In the genomic region with DNA sequence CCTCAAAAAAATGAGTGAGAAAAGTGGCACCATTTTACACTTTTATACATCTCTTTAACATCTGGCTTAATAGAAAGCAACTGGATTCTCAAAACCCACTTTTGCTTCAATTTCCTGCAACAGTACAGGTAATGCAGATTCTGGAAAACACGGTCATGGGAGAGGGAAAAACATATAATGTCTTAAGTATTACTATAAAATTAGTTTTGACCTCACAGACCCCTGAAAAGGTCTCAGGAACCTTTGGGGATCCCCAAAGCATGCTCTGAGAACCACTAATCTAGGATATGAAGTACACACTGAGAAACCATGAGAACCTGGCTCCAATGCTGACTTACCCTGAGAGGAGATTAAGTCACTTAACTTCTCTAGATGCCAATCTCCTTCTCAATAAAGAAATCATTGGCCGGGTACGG, we compare ENCODE assay signal across 9 cellular contexts.
A peak's percentile ranks its signal among the peaks of the same experiment; 100 is the strongest.
DNase-seq lines count a peak whose midpoint lies in the region; ATAC-seq, FAIRE-seq and TF ChIP-seq lines count a peak whose summit lies in the region.
"Had no signal": no experiment of that assay in that cellular context is flagged by ENCODE, and none has a peak within 500 bp of the region (broad histone marks: within the 10 kb centered on the region; RNA-seq: fewer than 3 reads in every experiment).

No MANE protein-coding gene starts in this region.

- peaks cover 49 to 73% (median 60%) of the 10 kb centered on the region in 3 donors for H3K4me1 Mint-ChIP-seq in CD8-positive, alpha-beta memory T cell
- peaks cover 48% of the 10 kb centered on the region for H3K4me1 Mint-ChIP-seq in activated B cell treated with CpG ODN at 0.5 μM for 24 hours

- intact Hi-C loops in activated B cell treated with CpG ODN at 0.5 μM for 24 hours (cut with micrococcal nuclease): loop anchor here (1.0 to 10.0 kb wide), 2 partner anchors 65 to 1026 kb away; partner anchors contain the start of genes PPP2R5E, ZBTB1 and ZBTB25
- intact Hi-C loops in heart left ventricle (cut with DNase I): no loop called here
- intact Hi-C loops in testis (cut with DNase I; ENCODE audit: low total_unique reads): no loop called here

- TF ChIP-seq CTCF in activated B cell treated with CpG ODN at 0.5 μM for 24 hours (IDR thresholded peaks at IDR 0.05): no peak
- no peak for TF ChIP-seq CTCF in heart left ventricle (IDR thresholded peaks at IDR 0.05)
- no peak for TF ChIP-seq CTCF in testis (IDR thresholded peaks at IDR 0.05)

- no peaks in the 10 kb centered on the region for H3K36me3 ChIP-seq in CD8-positive, alpha-beta memory T cell (ENCODE audit: insufficient read depth, low read length)
- H3K36me3 ChIP-seq in heart left ventricle: no peaks in the 10 kb centered on the region
- no peaks in the 10 kb centered on the region for H3K36me3 ChIP-seq in testis (ENCODE audit: low read depth, missing control alignments)

- peak overlapping the region in 6 of 8 donors; percentile 26 to 84 (median 73) for H3K27ac Mint-ChIP-seq in CD8-positive, alpha-beta memory T cell
- peak overlapping the region; percentile 59 for H3K27ac Mint-ChIP-seq in activated B cell treated with CpG ODN at 0.5 μM for 24 hours

- H3K36me3 Mint-ChIP-seq in CD8-positive, alpha-beta memory T cell: peaks cover 0 to 6% (median 5%) of the 10 kb centered on the region in 3 donors
- H3K36me3 Mint-ChIP-seq in activated B cell treated with CpG ODN at 0.5 μM for 24 hours (ENCODE audit: low read depth): peaks cover 2% of the 10 kb centered on the region

- no peak for DNase-seq in CD8-positive, alpha-beta memory T cell
- DNase-seq in GM19239 (ENCODE audit: insufficient read length, low spot score): no peak
- DNase-seq in activated B cell treated with CpG ODN at 0.5 μM for 24 hours: no peak
- no peak for DNase-seq in heart left ventricle
- DNase-seq in NCI-H2227 (lab: John Stamatoyannopoulos, UW; ENCODE audit: unreplicated experiment): no peak
- DNase-seq in left lobe of liver (ENCODE audit: low spot score): no peak
- no peak for DNase-seq in testis
- DNase-seq: DMS53 had no signal

- peaks cover 19% of the 10 kb centered on the region for H3K4me1 ChIP-seq in CD8-positive, alpha-beta memory T cell (ENCODE audit: insufficient read depth, low read length)
- peaks cover 0 to 60% (median 15%) of the 10 kb centered on the region in 12 donors for H3K4me1 ChIP-seq in heart left ventricle
- H3K4me1 ChIP-seq in testis: no peaks in the 10 kb centered on the region

- CTCF ChIA-PET in CD8-positive, alpha-beta memory T cell (lab: Charles Lee): no interaction called here
- CTCF ChIA-PET in activated B cell treated with CpG ODN at 0.5 μM for 24 hours (lab: Charles Lee): interaction anchor here (0.6 kb wide), 1 partner anchor 33 kb away, joined by 5 read pairs; no protein-coding TSS in a partner anchor

- H3K4me3 Mint-ChIP-seq in CD8-positive, alpha-beta memory T cell: peak overlapping the region in 6 of 7 donors; percentile 4 to 85 (median 66)
- no peak overlapping the region for H3K4me3 Mint-ChIP-seq in activated B cell treated with CpG ODN at 0.5 μM for 24 hours

- ATAC-seq in HG02973 (IDR thresholded peaks at IDR 0.05; ENCODE audit: unreplicated experiment) (peak; percentile 42), activated B cell treated with CpG ODN at 0.5 μM for 24 hours (ENCODE audit: low read depth) (no peak), heart left ventricle (no peak), left lobe of liver (no peak)

- no peaks in the 10 kb centered on the region for H3K27me3 ChIP-seq in CD8-positive, alpha-beta memory T cell (ENCODE audit: insufficient read depth, low read length, poor library complexity, severe bottlenecking)
- H3K27me3 ChIP-seq in heart left ventricle (no peaks in the 10 kb centered on the region), testis (no peaks in the 10 kb centered on the region)

- H3K9me3 Mint-ChIP-seq in CD8-positive, alpha-beta memory T cell: no peaks in the 10 kb centered on the region
- no peaks in the 10 kb centered on the region for H3K9me3 Mint-ChIP-seq in activated B cell treated with CpG ODN at 0.5 μM for 24 hours

- TF ChIP-seq POLR2A in heart left ventricle (IDR thresholded peaks at IDR 0.05) (no peak), testis (IDR thresholded peaks at IDR 0.05) (no peak)

- POLR2A ChIA-PET in CD8-positive, alpha-beta memory T cell (lab: Charles Lee): interaction anchor here (0.6 kb wide), 1 partner anchor 1641 kb away, joined by 4 read pairs; no protein-coding TSS in a partner anchor
- POLR2A ChIA-PET in activated B cell treated with CpG ODN at 0.5 μM for 24 hours (lab: Charles Lee): interaction anchor here (0.6 to 1.0 kb wide), 2 partner anchors 10 to 65 kb away, joined by 3 read pairs; no protein-coding TSS in a partner anchor

- H3K27ac ChIP-seq in CD8-positive, alpha-beta memory T cell (ENCODE audit: low read depth, low read length): no peak overlapping the region
- peak overlapping the region in 2 of 12 donors; percentile 15 to 67 for H3K27ac ChIP-seq in heart left ventricle
- no peak overlapping the region for H3K27ac ChIP-seq in testis

- H3K9me3 ChIP-seq in CD8-positive, alpha-beta memory T cell (ENCODE audit: low read length): no peaks in the 10 kb centered on the region
- no peaks in the 10 kb centered on the region for H3K9me3 ChIP-seq in heart left ventricle
- no peaks in the 10 kb centered on the region for H3K9me3 ChIP-seq in testis

- no peak overlapping the region for H3K4me3 ChIP-seq in CD8-positive, alpha-beta memory T cell (ENCODE audit: low read length)
- H3K4me3 ChIP-seq in heart left ventricle: peak overlapping the region in 3 of 12 donors; percentile 4 to 24 (median 18)
- H3K4me3 ChIP-seq in testis: no peak overlapping the region

- H3K27me3 Mint-ChIP-seq in CD8-positive, alpha-beta memory T cell: no peaks in the 10 kb centered on the region
- no peaks in the 10 kb centered on the region for H3K27me3 Mint-ChIP-seq in activated B cell treated with CpG ODN at 0.5 μM for 24 hours

- peak; percentile 72 for FAIRE-seq in GM19239 (lab: Jason Lieb, UNC)

- WGBS in heart left ventricle, 4 donors: 89 to 94% (median 91%) methylated on average over 3 of the region's 3 CpGs
- 88 to 90% methylated on average over 3 of the region's 3 CpGs for WGBS in testis, 2 donors
